In the genomic region with DNA sequence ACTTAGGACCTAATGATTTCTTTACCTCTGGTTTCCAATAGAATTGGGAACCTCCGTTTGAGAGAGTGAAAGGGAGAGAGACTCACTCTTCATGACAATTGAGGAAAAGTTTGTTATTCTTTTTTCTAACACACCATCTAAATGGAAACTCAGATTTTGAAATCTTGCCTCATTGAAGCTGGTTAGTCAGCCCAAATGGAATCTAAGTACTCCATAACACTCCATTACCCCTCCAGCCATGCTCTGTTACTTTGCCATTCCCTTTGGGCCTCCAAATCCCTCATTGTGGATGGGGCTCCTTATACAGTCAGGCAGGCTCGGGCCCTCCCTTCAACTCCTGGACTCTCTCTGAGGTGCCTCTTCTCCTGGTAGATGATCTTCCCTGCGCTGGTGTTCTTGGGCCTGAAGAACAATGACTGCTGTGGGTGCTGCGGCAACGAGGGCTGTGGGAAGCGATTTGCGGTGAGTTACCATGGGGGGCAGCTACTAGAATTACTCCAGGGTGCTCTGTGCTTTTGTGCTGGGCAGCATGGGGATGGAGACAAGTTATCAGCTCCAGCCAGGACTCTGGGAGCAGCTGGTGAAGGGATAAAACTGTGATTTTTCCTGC, we compare ENCODE assay signal across 18 cellular contexts. TPM values are rescaled to one million over a fixed set of nuclear protein-coding genes. Genes with fewer than 3 reads are reported as not detected.
"Had no signal": no experiment of that assay in that cellular context is flagged by ENCODE, and none has a peak within 500 bp of the region (broad histone marks: within the 10 kb centered on the region; RNA-seq: fewer than 3 reads in every experiment).

No MANE protein-coding gene starts in this region.

- H3K4me1 Mint-ChIP-seq: stimulated activated effector memory CD8-positive, alpha-beta T cell treated with anti-CD3 and anti-CD28 coated beads, Interleukin-12 subunit alpha, Interleukin-12 subunit beta, amount 100 ng/mL, for 72 hours had no signal

- H3K36me3 ChIP-seq: brain microvascular endothelial cell, tibial nerve had no signal

- H3K27ac ChIP-seq: brain microvascular endothelial cell, skin epidermis, tibial nerve had no signal

- H3K27me3 ChIP-seq: brain microvascular endothelial cell, tibial nerve had no signal

- H3K36me3 Mint-ChIP-seq: activated naive CD4-positive, alpha-beta T cell treated with anti-CD3 and anti-CD28 coated beads, Interleukin-2, amount 50 U/mL, for 72 hours; natural killer cell; stimulated activated effector memory CD8-positive, alpha-beta T cell treated with anti-CD3 and anti-CD28 coated beads, Interleukin-12 subunit alpha, Interleukin-12 subunit beta, amount 100 ng/mL, for 72 hours had no signal

- H3K27me3 Mint-ChIP-seq: dendritic cell treated with granulocyte-macrophage colony-stimulating factor and Interleukin-4, amounts not matched to agents 40 ng/mL and 50 ng/mL, for 4 days had no signal

- H3K4me3 ChIP-seq: mucosa of descending colon, skin epidermis, tibial nerve had no signal

- H3K4me3 Mint-ChIP-seq: activated T-cell treated with anti-CD3 and anti-CD28 coated beads, Interleukin-2, amount 50 U/mL, for 24 hours; dendritic cell treated with granulocyte-macrophage colony-stimulating factor and Interleukin-4, amounts not matched to agents 40 ng/mL and 50 ng/mL, for 4 days; natural killer cell; stimulated activated effector memory CD8-positive, alpha-beta T cell treated with anti-CD3 and anti-CD28 coated beads, Interleukin-12 subunit alpha, Interleukin-12 subunit beta, amount 100 ng/mL, for 72 hours had no signal

- H3K27ac Mint-ChIP-seq: activated naive CD4-positive, alpha-beta T cell treated with anti-CD3 and anti-CD28 coated beads, Interleukin-2, amount 50 U/mL, for 72 hours; activated T-cell treated with anti-CD3 and anti-CD28 coated beads, Interleukin-2, amount 50 U/mL, for 24 hours; dendritic cell treated with granulocyte-macrophage colony-stimulating factor and Interleukin-4, amounts not matched to agents 40 ng/mL and 50 ng/mL, for 4 days; natural killer cell; stimulated activated effector memory CD8-positive, alpha-beta T cell treated with anti-CD3 and anti-CD28 coated beads, Interleukin-12 subunit alpha, Interleukin-12 subunit beta, amount 100 ng/mL, for 72 hours had no signal

- DNase-seq: activated CD4-positive, CD25-positive, alpha-beta regulatory T cell; activated effector memory CD4-positive, alpha-beta T cell treated with Interleukin-2 at 50 U/mL for 16 hours; activated T-cell treated with anti-CD3 and anti-CD28 coated beads, Interleukin-2, amount 50 U/mL, for 24 hours; amygdala; brain microvascular endothelial cell; left colon; mammary epithelial cell; mucosa of descending colon; natural killer cell; retina; T-helper 2 cell had no signal

- H3K9me3 ChIP-seq: mucosa of descending colon, tibial nerve had no signal

- ATAC-seq: activated naive CD4-positive, alpha-beta T cell treated with anti-CD3 and anti-CD28 coated beads, Interleukin-2, amount 50 U/mL, for 72 hours; esophagus mucosa; left colon; mucosa of descending colon; natural killer cell; stimulated activated effector memory CD8-positive, alpha-beta T cell treated with anti-CD3 and anti-CD28 coated beads, Interleukin-12 subunit alpha, Interleukin-12 subunit beta, amount 100 ng/mL, for 72 hours had no signal

- H3K9me3 Mint-ChIP-seq: activated naive CD4-positive, alpha-beta T cell treated with anti-CD3 and anti-CD28 coated beads, Interleukin-2, amount 50 U/mL, for 72 hours; activated T-cell treated with anti-CD3 and anti-CD28 coated beads, Interleukin-2, amount 50 U/mL, for 24 hours; dendritic cell treated with granulocyte-macrophage colony-stimulating factor and Interleukin-4, amounts not matched to agents 40 ng/mL and 50 ng/mL, for 4 days; natural killer cell; stimulated activated effector memory CD8-positive, alpha-beta T cell treated with anti-CD3 and anti-CD28 coated beads, Interleukin-12 subunit alpha, Interleukin-12 subunit beta, amount 100 ng/mL, for 72 hours had no signal

RNA-seq across cellular contexts. Expression of a gene that starts 1.1 kb away (rescaled TPM):
- total RNA-seq: activated naive CD4-positive, alpha-beta T cell treated with anti-CD3 and anti-CD28 coated beads, Interleukin-2, amount 50 U/mL, for 72 hours; esophagus mucosa; mammary epithelial cell; natural killer cell; osteocyte; tibial nerve had no signal
- polyA plus RNA-seq: mammary epithelial cell had no signal
